In genomic region chr15:38961886-38962285, GRCh38 we compare ENCODE assay signal across 16 cellular contexts.
"Had no signal": no experiment of that assay in that cellular context is flagged by ENCODE, and none has a peak within 500 bp of the region (broad histone marks: within the 10 kb centered on the region; RNA-seq: fewer than 3 reads in every experiment).

No MANE protein-coding gene starts in this region.

- H3K27ac ChIP-seq: foreskin keratinocyte, upper lobe of right lung had no signal

- H3K9me3 ChIP-seq: upper lobe of right lung had no signal

- DNase-seq: activated CD4-positive, alpha-beta T cell treated with anti-CD3 and anti-CD28 coated beads, Interleukin-2, amount 50 U/mL, for 4 hours; activated CD8-positive, alpha-beta memory T cell treated with anti-CD3 and anti-CD28 coated beads, Interleukin-2, amount 10 ng/mL, durations not matched to agents 7 days and 5 days; activated effector memory CD4-positive, alpha-beta T cell treated with Interleukin-2 at 50 U/mL for 16 hours; activated T-cell treated with anti-CD3 and anti-CD28 coated beads, Interleukin-2, amount 50 U/mL, for 24 hours; amygdala; foreskin keratinocyte; immature natural killer cell; left cardiac atrium; mammary epithelial cell; naive thymus-derived CD4-positive, alpha-beta T cell; right cardiac atrium; stimulated activated CD4-positive, alpha-beta T cell treated with anti-CD3 and anti-CD28 coated beads, Interleukin-2, amount 100 ng/mL, for 24 hours; stimulated activated naive B cell treated with anti-CD40 and anti-IgM and Interleukin-4, amounts not matched to agents 10 μg/mL and 1 μg/mL and 100 μg/mL, for 72 hours; SW 1271; upper lobe of right lung had no signal

- H3K4me3 ChIP-seq: upper lobe of right lung had no signal

- H3K4me1 ChIP-seq: foreskin keratinocyte, upper lobe of right lung had no signal

- H3K36me3 ChIP-seq: upper lobe of right lung had no signal

- ATAC-seq: activated CD4-positive, CD25-positive, alpha-beta regulatory T cell treated with anti-CD3 and anti-CD28 coated beads, Interleukin-2, amount 50 U/mL, for 24 hours; activated CD8-positive, alpha-beta memory T cell treated with anti-CD3 and anti-CD28 coated beads, Interleukin-2, amount 10 ng/mL, durations not matched to agents 7 days and 5 days; foreskin keratinocyte; left cardiac atrium; naive thymus-derived CD4-positive, alpha-beta T cell; stimulated activated naive B cell treated with anti-CD40 and anti-IgM and Interleukin-4, amounts not matched to agents 10 μg/mL and 1 μg/mL and 100 μg/mL, for 72 hours; upper lobe of right lung had no signal

- H3K27me3 ChIP-seq: upper lobe of right lung had no signal
